ENCODE assay signal across 12 cellular contexts in genomic region chr4:112736718-112737135, GRCh38.
DNase-seq lines count a peak whose midpoint lies in the region; ATAC-seq and TF ChIP-seq lines count a peak whose summit lies in the region.
"Had no signal": no experiment of that assay in that cellular context is flagged by ENCODE, and none has a peak within 500 bp of the region (broad histone marks: within the 10 kb centered on the region; RNA-seq: fewer than 3 reads in every experiment).

No MANE protein-coding gene starts in this region.

- H2AFZ ChIP-seq in GM23338, result no peak overlapping the region
- H2AFZ ChIP-seq: GM23248 had no signal

- H3K27ac ChIP-seq in GM23338 (ENCODE audit: low read depth), result 0 out of 2 replicates have a peak overlapping the region, but pooled peaks have one; percentile 22
- H3K27ac ChIP-seq in testis, result no peak overlapping the region
- H3K27ac ChIP-seq: GM23248, right lobe of liver, uterus had no signal

- no peaks in the 10 kb centered on the region for H3K36me3 Mint-ChIP-seq in natural killer cell treated with Interleukin-12 subunit alpha and Interleukin-12 subunit beta and Interleukin-15 and Interleukin-18, amount 100 ng/mL, for 72 hours
- no peaks in the 10 kb centered on the region for H3K36me3 Mint-ChIP-seq in natural killer cell
- H3K36me3 Mint-ChIP-seq in GM23338 (ENCODE audit: low read depth), result peaks cover 7% of the 10 kb centered on the region; the same call in 1 of the 3 replicates
- H3K36me3 Mint-ChIP-seq: naive B cell had no signal

- H3K4me1 Mint-ChIP-seq in natural killer cell treated with Interleukin-12 subunit alpha and Interleukin-12 subunit beta and Interleukin-15 and Interleukin-18, amount 100 ng/mL, for 72 hours (ENCODE audit: low read depth in 2 of 2), result peaks cover 3 to 12% of the 10 kb centered on the region in 2 donors
- H3K4me1 Mint-ChIP-seq in natural killer cell, result no peaks in the 10 kb centered on the region
- H3K4me1 Mint-ChIP-seq in GM23338, result peaks cover 22% of the 10 kb centered on the region

- peaks cover 0 to 4% of the 10 kb centered on the region in 2 donors for H3K27me3 Mint-ChIP-seq in natural killer cell treated with Interleukin-12 subunit alpha and Interleukin-12 subunit beta and Interleukin-15 and Interleukin-18, amount 100 ng/mL, for 72 hours
- no peaks in the 10 kb centered on the region for H3K27me3 Mint-ChIP-seq in natural killer cell (ENCODE audit: low read depth in 2 of 2)
- no peaks in the 10 kb centered on the region for H3K27me3 Mint-ChIP-seq in GM23338 (ENCODE audit: insufficient read depth, low read depth, poor library complexity)
- H3K27me3 Mint-ChIP-seq: naive B cell had no signal

- H3K9me3 ChIP-seq in testis, result no peaks in the 10 kb centered on the region
- H3K9me3 ChIP-seq: right lobe of liver, uterus had no signal

- H3K79me2 ChIP-seq in GM23338 (replicated peaks; ENCODE audit: insufficient read depth), result peaks cover 73% of the 10 kb centered on the region

- H3K9me2 ChIP-seq in GM23338 (ENCODE audit: insufficient read depth), result no peaks in the 10 kb centered on the region

- no peaks in the 10 kb centered on the region for H4K20me1 ChIP-seq in GM23338 (replicated peaks; ENCODE audit: insufficient read depth)

- H3F3A ChIP-seq in GM23338 (replicated peaks; ENCODE audit: low read depth), result no peaks in the 10 kb centered on the region

- no peaks in the 10 kb centered on the region for H3K27me3 ChIP-seq in GM23338 (ENCODE audit: insufficient read depth)
- H3K27me3 ChIP-seq in testis, result no peaks in the 10 kb centered on the region
- H3K27me3 ChIP-seq: right lobe of liver, uterus had no signal

- TF ChIP-seq CTCF in natural killer cell (IDR thresholded peaks at IDR 0.05) (no peak), GM23338 (conservative IDR thresholded peaks at IDR 0.05; ENCODE audit: low read depth in 2 of 2) (no peak), testis (IDR thresholded peaks at IDR 0.05) (no peak)

- peak in 1 of 2 donors; percentile 63 for ATAC-seq in natural killer cell treated with Interleukin-12 subunit alpha and Interleukin-12 subunit beta and Interleukin-15 and Interleukin-18, amount 100 ng/mL, for 72 hours
- no peak for ATAC-seq in natural killer cell
- no peak for ATAC-seq in GM23338
- peak; percentile 32 for ATAC-seq in HG03457 (IDR thresholded peaks at IDR 0.05; ENCODE audit: unreplicated experiment)
- ATAC-seq in HG02970 (IDR thresholded peaks at IDR 0.05; ENCODE audit: low FRiP score, unreplicated experiment), result no peak
- no peak for ATAC-seq in HG03135 (IDR thresholded peaks at IDR 0.05; ENCODE audit: unreplicated experiment)
- ATAC-seq: right lobe of liver had no signal

- H3K4me1 ChIP-seq in GM23338 (ENCODE audit: insufficient read depth), result peaks cover 26% of the 10 kb centered on the region
- H3K4me1 ChIP-seq in testis, result no peaks in the 10 kb centered on the region
- H3K4me1 ChIP-seq: right lobe of liver, uterus had no signal

- H3K4me3 ChIP-seq in GM23338 (no peak overlapping the region), testis (no peak overlapping the region)
- H3K4me3 ChIP-seq: GM23248, right lobe of liver, uterus had no signal

- peak overlapping the region; percentile 36 for H3K4me3 Mint-ChIP-seq in natural killer cell treated with Interleukin-12 subunit alpha and Interleukin-12 subunit beta and Interleukin-15 and Interleukin-18, amount 100 ng/mL, for 72 hours
- H3K4me3 Mint-ChIP-seq in natural killer cell, result no peak overlapping the region
- no peak overlapping the region for H3K4me3 Mint-ChIP-seq in GM23338
- H3K4me3 Mint-ChIP-seq: naive B cell had no signal

- peak overlapping the region in 1 of 2 donors; percentile 81 for H3K27ac Mint-ChIP-seq in natural killer cell treated with Interleukin-12 subunit alpha and Interleukin-12 subunit beta and Interleukin-15 and Interleukin-18, amount 100 ng/mL, for 72 hours
- no peak overlapping the region for H3K27ac Mint-ChIP-seq in natural killer cell
- H3K27ac Mint-ChIP-seq in GM23338, result peak overlapping the region; percentile 10

- no peaks in the 10 kb centered on the region for H3K36me3 ChIP-seq in GM23338 (ENCODE audit: insufficient read depth)
- H3K36me3 ChIP-seq in testis (ENCODE audit: low read depth, missing control alignments), result no peaks in the 10 kb centered on the region
- H3K36me3 ChIP-seq: right lobe of liver, uterus had no signal

- no peak for DNase-seq in natural killer cell treated with Interleukin-12 subunit alpha and Interleukin-12 subunit beta and Interleukin-15 and Interleukin-18, amount 100 ng/mL, for 72 hours (ENCODE audit: low spot score)
- DNase-seq in natural killer cell (no peak), GM23338 (ENCODE audit: low spot score) (no peak), EL (no peak), testis (no peak)
- DNase-seq: GM23248, naive B cell, right lobe of liver, uterus had no signal

- no peak overlapping the region for H3K4me2 ChIP-seq in GM23338

- intact Hi-C loops in natural killer cell (cut with micrococcal nuclease), result no loop called here
- intact Hi-C loops in testis (cut with DNase I; ENCODE audit: low total_unique reads), result no loop called here

- TF ChIP-seq POLR2A in testis (IDR thresholded peaks at IDR 0.05), result no peak

- H3K9me3 Mint-ChIP-seq in natural killer cell treated with Interleukin-12 subunit alpha and Interleukin-12 subunit beta and Interleukin-15 and Interleukin-18, amount 100 ng/mL, for 72 hours, result no peaks in the 10 kb centered on the region
- H3K9me3 Mint-ChIP-seq in natural killer cell (no peaks in the 10 kb centered on the region), GM23338 (no peaks in the 10 kb centered on the region)
- H3K9me3 Mint-ChIP-seq: naive B cell had no signal

- WGBS in testis, 2 donors, result 87 to 100% methylated on average over 1 of the region's 1 CpG

TF ChIP-seq in GM23338, 12 proteins besides CTCF, POLR2A, EP300 and RAD21:
- TF ChIP-seq STAT1 (IDR thresholded peaks at IDR 0.05; ENCODE audit: unreplicated experiment), result no peak
